In genomic region chr1:114716304-114717158, GRCh38 we compare ENCODE assay signal across 1 cellular context.
TF ChIP-seq lines count a peak whose summit lies in the region.

TSS of gene NRAS (minus strand) at chr1:114716771. CDS start at chr1:114716160, 611 bp downstream.

TF ChIP-seq in K562, 482 proteins besides CTCF, POLR2A, EP300 and RAD21 (continued from another document and continues in another):
- no peak for TF ChIP-seq MBD1 (CRISPR knock-in tag; IDR thresholded peaks at IDR 0.05)
- TF ChIP-seq PHF20 (IDR thresholded peaks at IDR 0.05; ENCODE audit: partially characterized antibody), result peak; percentile 97
- no peak for TF ChIP-seq ZNF347 (CRISPR knock-in tag; IDR thresholded peaks at IDR 0.05; ENCODE audit: low read depth)
- TF ChIP-seq ILF3 (IDR thresholded peaks at IDR 0.05; ENCODE audit: borderline replicate concordance), result peak; percentile 81; the same call in 1 of the 2 replicates
- peak; percentile 99 to 100 for TF ChIP-seq MAZ (CRISPR knock-in tag; conservative IDR thresholded peaks at IDR 0.05 in 1 of 2, IDR thresholded peaks at IDR 0.05 in 1 of 2)
- peak; percentile 55 for TF ChIP-seq NCOR1 (IDR thresholded peaks at IDR 0.05)
- TF ChIP-seq MED1 (CRISPR knock-in tag; IDR thresholded peaks at IDR 0.05; ENCODE audit: borderline replicate concordance), result no peak
- TF ChIP-seq, protein P1, sequence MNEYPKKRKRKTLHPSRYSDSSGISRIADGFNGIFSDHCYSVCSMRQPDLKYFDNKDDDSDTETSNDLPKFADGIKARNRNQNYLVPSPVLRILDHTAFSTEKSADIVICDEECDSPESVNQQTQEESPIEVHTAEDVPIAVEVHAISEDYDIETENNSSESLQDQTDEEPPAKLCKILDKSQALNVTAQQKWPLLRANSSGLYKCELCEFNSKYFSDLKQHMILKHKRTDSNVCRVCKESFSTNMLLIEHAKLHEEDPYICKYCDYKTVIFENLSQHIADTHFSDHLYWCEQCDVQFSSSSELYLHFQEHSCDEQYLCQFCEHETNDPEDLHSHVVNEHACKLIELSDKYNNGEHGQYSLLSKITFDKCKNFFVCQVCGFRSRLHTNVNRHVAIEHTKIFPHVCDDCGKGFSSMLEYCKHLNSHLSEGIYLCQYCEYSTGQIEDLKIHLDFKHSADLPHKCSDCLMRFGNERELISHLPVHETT (CRISPR knock-in tag; conservative IDR thresholded peaks at IDR 0.05 in 1 of 2, IDR thresholded peaks at IDR 0.05 in 1 of 2), result peak in 1 of 2 experiments; percentile 76; a peak in 2 of 4 replicates
- TF ChIP-seq THRAP3 (IDR thresholded peaks at IDR 0.05; ENCODE audit: borderline replicate concordance), result no peak
- no peak for TF ChIP-seq NUFIP1 (IDR thresholded peaks at IDR 0.05; ENCODE audit: partially characterized antibody)
- no peak for TF ChIP-seq MEF2A (IDR thresholded peaks at IDR 0.05; ENCODE audit: control insufficient read depth, low read depth, low read length)
- peak; percentile 51; the same call in 1 of the 2 replicates for TF ChIP-seq EGR1 (conservative IDR thresholded peaks at IDR 0.05)
- TF ChIP-seq ZNF24 (IDR thresholded peaks at IDR 0.05), result no peak
- TF ChIP-seq KLF16 (IDR thresholded peaks at IDR 0.05), result 0 out of 2 replicates have a peak, but pooled peaks have one; percentile 6
- TF ChIP-seq ZFP1 (CRISPR knock-in tag; IDR thresholded peaks at IDR 0.05), result no peak
- TF ChIP-seq PURB (CRISPR knock-in tag; IDR thresholded peaks at IDR 0.05; ENCODE audit: low read depth), result no peak
- TF ChIP-seq ZNF146 (CRISPR knock-in tag; IDR thresholded peaks at IDR 0.05; ENCODE audit: unreplicated experiment), result no peak
- peak in 1 of 2 experiments; percentile 47; a peak in 1 of 4 replicates for TF ChIP-seq RCOR1 (IDR thresholded peaks at IDR 0.05; ENCODE audit: borderline replicate concordance in 1 of 2, low read depth in 2 of 2, low read length in 2 of 2)
- peak; percentile 98 for TF ChIP-seq CREM (IDR thresholded peaks at IDR 0.05; ENCODE audit: low read depth)
- TF ChIP-seq GMEB1 (CRISPR knock-in tag; IDR thresholded peaks at IDR 0.05), result peak; percentile 57; the same call in 1 of the 2 replicates
- TF ChIP-seq TEAD1 (CRISPR knock-in tag; IDR thresholded peaks at IDR 0.05), result no peak
- peak; percentile 93 for TF ChIP-seq POLR2AphosphoS5 (IDR thresholded peaks at IDR 0.05; ENCODE audit: control insufficient read depth, insufficient read depth, low read depth, low read length)
- no peak for TF ChIP-seq ETS2 (tag; IDR thresholded peaks at IDR 0.05; ENCODE audit: borderline replicate concordance, poor library complexity, severe bottlenecking)
- no peak for TF ChIP-seq KDM4B (IDR thresholded peaks at IDR 0.05; ENCODE audit: borderline replicate concordance in 2 of 2, low read depth in 1 of 2)
- TF ChIP-seq IRF1 (CRISPR knock-in tag; IDR thresholded peaks at IDR 0.05; ENCODE audit: borderline replicate concordance), result no peak
- peak; percentile 26 for TF ChIP-seq KAT2B (IDR thresholded peaks at IDR 0.05; ENCODE audit: low read depth, low read length)
- peak; percentile 98 for TF ChIP-seq KLF6 (CRISPR knock-in tag; IDR thresholded peaks at IDR 0.05; ENCODE audit: borderline replicate concordance)
- no peak for TF ChIP-seq HINFP (tag; conservative IDR thresholded peaks at IDR 0.05; ENCODE audit: low read depth)
- TF ChIP-seq HNRNPLL (IDR thresholded peaks at IDR 0.05; ENCODE audit: low read depth, low read length, poor library complexity, severe bottlenecking), result peak; percentile 19
- no peak; the same call in 1 of the 2 replicates for TF ChIP-seq NFATC3 (IDR thresholded peaks at IDR 0.05)
- no peak for TF ChIP-seq MAFG (tag; conservative IDR thresholded peaks at IDR 0.05)
- TF ChIP-seq DIDO1 (tag; IDR thresholded peaks at IDR 0.05; ENCODE audit: low read depth), result peak; percentile 83
- peak; percentile 82 for TF ChIP-seq DPF2 (IDR thresholded peaks at IDR 0.05)
- peak; percentile 99 for TF ChIP-seq MXD1 (CRISPR knock-in tag; IDR thresholded peaks at IDR 0.05; ENCODE audit: borderline replicate concordance, poor library complexity, severe bottlenecking)
- TF ChIP-seq PPARD (CRISPR knock-in tag; IDR thresholded peaks at IDR 0.05), result no peak
- 0 out of 2 replicates have a peak, but pooled peaks have one; percentile 13 for TF ChIP-seq CC2D1A (IDR thresholded peaks at IDR 0.05)
- TF ChIP-seq MAFF (IDR thresholded peaks at IDR 0.05; ENCODE audit: low read length), result no peak
- peak; percentile 62; the same call in 1 of the 2 replicates for TF ChIP-seq ZSCAN32 (CRISPR knock-in tag; IDR thresholded peaks at IDR 0.05)
- TF ChIP-seq, protein P2, sequence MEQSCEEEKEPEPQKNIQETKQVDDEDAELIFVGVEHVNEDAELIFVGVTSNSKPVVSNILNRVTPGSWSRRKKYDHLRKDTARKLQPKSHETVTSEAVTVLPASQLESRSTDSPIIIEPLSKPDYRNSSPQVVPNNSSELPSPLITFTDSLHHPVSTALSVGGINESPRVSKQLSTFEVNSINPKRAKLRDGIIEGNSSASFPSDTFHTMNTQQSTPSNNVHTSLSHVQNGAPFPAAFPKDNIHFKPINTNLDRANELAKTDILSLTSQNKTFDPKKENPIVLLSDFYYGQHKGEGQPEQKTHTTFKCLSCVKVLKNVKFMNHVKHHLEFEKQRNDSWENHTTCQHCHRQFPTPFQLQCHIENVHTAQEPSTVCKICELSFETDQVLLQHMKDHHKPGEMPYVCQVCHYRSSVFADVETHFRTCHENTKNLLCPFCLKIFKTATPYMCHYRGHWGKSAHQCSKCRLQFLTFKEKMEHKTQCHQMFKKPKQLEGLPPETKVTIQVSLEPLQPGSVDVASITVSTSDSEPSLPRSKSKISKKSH (CRISPR knock-in tag; IDR thresholded peaks at IDR 0.05), result no peak
- peak; percentile 100 for TF ChIP-seq EP400 (IDR thresholded peaks at IDR 0.05)
- TF ChIP-seq, protein P3, sequence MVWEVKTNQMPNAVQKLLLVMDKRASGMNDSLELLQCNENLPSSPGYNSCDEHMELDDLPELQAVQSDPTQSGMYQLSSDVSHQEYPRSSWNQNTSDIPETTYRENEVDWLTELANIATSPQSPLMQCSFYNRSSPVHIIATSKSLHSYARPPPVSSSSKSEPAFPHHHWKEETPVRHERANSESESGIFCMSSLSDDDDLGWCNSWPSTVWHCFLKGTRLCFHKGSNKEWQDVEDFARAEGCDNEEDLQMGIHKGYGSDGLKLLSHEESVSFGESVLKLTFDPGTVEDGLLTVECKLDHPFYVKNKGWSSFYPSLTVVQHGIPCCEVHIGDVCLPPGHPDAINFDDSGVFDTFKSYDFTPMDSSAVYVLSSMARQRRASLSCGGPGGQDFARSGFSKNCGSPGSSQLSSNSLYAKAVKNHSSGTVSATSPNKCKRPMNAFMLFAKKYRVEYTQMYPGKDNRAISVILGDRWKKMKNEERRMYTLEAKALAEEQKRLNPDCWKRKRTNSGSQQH (CRISPR knock-in tag; IDR thresholded peaks at IDR 0.05), result no peak
- TF ChIP-seq FOXK2 (conservative IDR thresholded peaks at IDR 0.05 in 1 of 2, IDR thresholded peaks at IDR 0.05 in 1 of 2; ENCODE audit: low read depth in 2 of 2), result peak; percentile 94 to 95
- no peak for TF ChIP-seq ZFP30 (CRISPR knock-in tag; IDR thresholded peaks at IDR 0.05; ENCODE audit: borderline replicate concordance)
- TF ChIP-seq RAD51 (IDR thresholded peaks at IDR 0.05; ENCODE audit: borderline replicate concordance, low read depth), result peak; percentile 91
- TF ChIP-seq E2F8 (IDR thresholded peaks at IDR 0.05; ENCODE audit: low read depth, partially characterized antibody), result peak; percentile 92
- no peak for TF ChIP-seq ARID3B (CRISPR knock-in tag; IDR thresholded peaks at IDR 0.05; ENCODE audit: borderline replicate concordance)
- TF ChIP-seq ZNF740 (CRISPR knock-in tag; IDR thresholded peaks at IDR 0.05), result 0 out of 2 replicates have a peak, but pooled peaks have one; percentile 41
- no peak; a peak in 1 of 4 replicates for TF ChIP-seq ZNF740 (tag; IDR thresholded peaks at IDR 0.05)
- no peak for TF ChIP-seq SRSF7 (optimal IDR thresholded peaks at IDR 0.05; ENCODE audit: low read depth, low read length)
- TF ChIP-seq ZZZ3 (IDR thresholded peaks at IDR 0.05), result no peak; the same call in 1 of the 2 replicates
- no peak for TF ChIP-seq RFX1 (IDR thresholded peaks at IDR 0.05)
- peak; percentile 98 for TF ChIP-seq MTA1 (IDR thresholded peaks at IDR 0.05; ENCODE audit: borderline replicate concordance)
- peak; percentile 59; the same call in 1 of the 2 replicates for TF ChIP-seq TARDBP (IDR thresholded peaks at IDR 0.05)
- peak; percentile 88 for TF ChIP-seq POLR2G (IDR thresholded peaks at IDR 0.05; ENCODE audit: low read depth, low read length)
